In the genomic region with DNA sequence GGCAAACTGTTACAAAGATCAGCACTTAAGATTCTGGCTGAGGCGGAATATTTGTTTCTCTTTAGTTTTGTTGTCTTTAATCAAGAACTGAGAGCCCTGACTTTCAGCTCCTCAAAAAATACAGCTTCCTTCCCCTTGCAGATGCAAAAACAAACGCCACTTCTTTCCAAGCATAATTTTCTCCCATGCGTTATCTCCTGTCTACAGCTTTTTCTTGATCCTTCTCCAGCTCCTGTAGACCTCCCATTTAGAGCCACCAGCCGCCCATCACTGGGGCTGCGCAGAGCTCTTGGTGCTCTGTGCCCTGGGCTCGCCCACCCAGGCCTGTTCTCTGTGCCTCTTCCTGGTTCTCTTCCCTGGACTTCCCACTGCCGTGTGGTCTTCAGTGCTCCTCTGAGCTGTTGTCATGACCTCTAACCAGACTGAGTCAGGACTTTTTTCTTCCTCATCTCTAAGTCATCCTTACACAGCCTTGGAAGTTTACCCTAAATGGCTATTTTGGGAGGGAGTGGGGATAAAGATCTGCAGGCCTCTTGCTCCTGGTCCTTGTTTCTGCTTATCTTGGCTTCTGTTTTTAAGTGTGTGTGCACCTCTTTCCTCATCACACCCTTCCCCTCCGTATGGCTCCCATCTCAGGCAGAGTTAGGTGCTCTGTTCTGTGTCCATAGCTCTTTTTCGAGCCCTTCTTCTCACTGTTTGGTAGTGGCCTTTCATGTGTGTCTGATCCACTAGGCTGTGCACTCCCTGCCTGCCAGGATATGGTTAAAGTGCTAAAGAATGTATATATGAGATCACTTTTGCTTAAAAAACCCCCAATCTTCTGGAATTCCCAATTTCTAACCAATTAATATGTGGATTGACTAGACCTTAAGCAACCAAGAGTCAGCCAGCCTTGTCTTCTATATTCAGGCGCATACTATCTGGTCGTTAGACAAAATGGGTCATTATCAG, we compare ENCODE assay signal across 10 cellular contexts.
DNase-seq lines count a peak whose midpoint lies in the region; FAIRE-seq and TF ChIP-seq lines count a peak whose summit lies in the region.
"Had no signal": no experiment of that assay in that cellular context is flagged by ENCODE, and none has a peak within 500 bp of the region (broad histone marks: within the 10 kb centered on the region; RNA-seq: fewer than 3 reads in every experiment).

No MANE protein-coding gene starts in this region.

- H4K20me1 ChIP-seq in neural progenitor cell (ENCODE audit: low read depth), result no peaks in the 10 kb centered on the region

- no peaks in the 10 kb centered on the region for H3K27me3 ChIP-seq in neural progenitor cell
- H3K27me3 ChIP-seq in suprapubic skin, result no peaks in the 10 kb centered on the region

- H3K4me1 Mint-ChIP-seq in neural progenitor cell, result peaks cover 63% of the 10 kb centered on the region

- peaks cover 12% of the 10 kb centered on the region for H3K4me1 ChIP-seq in neural progenitor cell
- peaks cover 28% of the 10 kb centered on the region for H3K4me1 ChIP-seq in suprapubic skin

- H3K27me3 Mint-ChIP-seq in neural progenitor cell (ENCODE audit: insufficient read depth, low read depth), result peaks cover 11% of the 10 kb centered on the region

- DNase-seq in Ammon's horn (ENCODE audit: low spot score), result peak; percentile 49
- peak; percentile 66 for DNase-seq in RCC 7860 (ENCODE audit: low spot score)
- peak; percentile 84 for DNase-seq in fibroblast of peridontal ligament (ENCODE audit: extremely low read depth)
- no peak for DNase-seq in neural progenitor cell (ENCODE audit: low spot score)
- no peak for DNase-seq in DMS79 treated with DMSO at 0.1 percent for 48 hours (lab: John Stamatoyannopoulos, UW)
- no peak for DNase-seq in T-helper 1 cell
- no peak for DNase-seq in suprapubic skin (ENCODE audit: low spot score in 2 of 2)
- no peak for DNase-seq in NCI-H187 treated with DMSO at 0.1 percent for 48 hours (lab: John Stamatoyannopoulos, UW)
- DNase-seq: activated CD8-positive, alpha-beta T cell treated with anti-CD3 and anti-CD28 coated beads, Interleukin-2, amount 10 ng/mL, durations not matched to agents 7 days and 5 days; endodermal cell had no signal

- H3K79me2 ChIP-seq in neural progenitor cell (ENCODE audit: low read depth), result no peaks in the 10 kb centered on the region

- no peak overlapping the region for H3K4me3 Mint-ChIP-seq in neural progenitor cell
- H3K4me3 Mint-ChIP-seq: activated CD8-positive, alpha-beta T cell treated with anti-CD3 and anti-CD28 coated beads, Interleukin-2, amount 10 ng/mL, durations not matched to agents 7 days and 5 days; endodermal cell had no signal

- H3K9me3 Mint-ChIP-seq in neural progenitor cell, result peaks cover 2% of the 10 kb centered on the region
- H3K9me3 Mint-ChIP-seq: endodermal cell had no signal

- H3F3A ChIP-seq in neural progenitor cell (ENCODE audit: low read depth), result no peaks in the 10 kb centered on the region

- H3K36me3 Mint-ChIP-seq in neural progenitor cell, result peaks cover 20% of the 10 kb centered on the region

- H2AFZ ChIP-seq in neural progenitor cell (replicated peaks), result no peak overlapping the region

- H3K27ac Mint-ChIP-seq in neural progenitor cell, result peak overlapping the region; percentile 46
- H3K27ac Mint-ChIP-seq: activated CD8-positive, alpha-beta T cell treated with anti-CD3 and anti-CD28 coated beads, Interleukin-2, amount 10 ng/mL, durations not matched to agents 7 days and 5 days; endodermal cell had no signal

- H3K9me3 ChIP-seq in neural progenitor cell (ENCODE audit: low read depth) (no peaks in the 10 kb centered on the region), suprapubic skin (no peaks in the 10 kb centered on the region)

- no peak overlapping the region for H3K9ac ChIP-seq in neural progenitor cell

- 87% methylated on average over 11 of the region's 11 CpGs for WGBS in suprapubic skin

- H3K36me3 ChIP-seq in neural progenitor cell (no peaks in the 10 kb centered on the region), suprapubic skin (no peaks in the 10 kb centered on the region)

- H3K4me3 ChIP-seq in neural progenitor cell (no peak overlapping the region), suprapubic skin (no peak overlapping the region)

- TF ChIP-seq EP300 in suprapubic skin (IDR thresholded peaks at IDR 0.05), result no peak

- TF ChIP-seq CTCF in neural progenitor cell (IDR thresholded peaks at IDR 0.05), result no peak
- TF ChIP-seq CTCF in suprapubic skin (IDR thresholded peaks at IDR 0.05), result no peak

- TF ChIP-seq POLR2A in suprapubic skin (IDR thresholded peaks at IDR 0.05), result no peak

- FAIRE-seq in RCC 7860 (lab: Jason Lieb, UNC), result no peak

- H3K27ac ChIP-seq in neural progenitor cell (no peak overlapping the region), suprapubic skin (no peak overlapping the region)

- no peak overlapping the region for H3K4me2 ChIP-seq in neural progenitor cell

Comparison
In these comparisons a context has a peak if more than half of its experiments do, and no peak if none do; other contexts are left out.
1. DNase-seq: peak in Ammon's horn (single experiment), RCC 7860 (single experiment) and fibroblast of peridontal ligament (single experiment); none in neural progenitor cell (single experiment), DMS79 treated with DMSO at 0.1 percent for 48 hours (single experiment), T-helper 1 cell (0 of 5), suprapubic skin (0 of 2) and NCI-H187 treated with DMSO at 0.1 percent for 48 hours (single experiment).